1 cellular context compared by ENCODE assay signal in genomic region chr11:61777234-61778090, GRCh38.
TF ChIP-seq lines count a peak whose summit lies in the region.

No MANE protein-coding gene starts in this region.

TF ChIP-seq in K562, 482 proteins besides CTCF, POLR2A, EP300 and RAD21 (continues in another document):
- TF ChIP-seq POLR2G (IDR thresholded peaks at IDR 0.05; ENCODE audit: low read depth, low read length) (peak; percentile 48; the same call in 1 of the 2 replicates), ZNF324 (CRISPR knock-in tag; IDR thresholded peaks at IDR 0.05) (no peak), CHD4 (IDR thresholded peaks at IDR 0.05; ENCODE audit: insufficient read depth, insufficient replicate concordance, low read depth, low read length, poor library complexity, severe bottlenecking) (no peak), ZBTB26 (CRISPR knock-in tag; IDR thresholded peaks at IDR 0.05) (no peak), OTX1 (CRISPR knock-in tag; IDR thresholded peaks at IDR 0.05) (no peak), TAF7 (tag; IDR thresholded peaks at IDR 0.05) (no peak), NRF1 (conservative IDR thresholded peaks at IDR 0.05 in 1 of 2, IDR thresholded peaks at IDR 0.05 in 1 of 2) (no peak), TCF7 (IDR thresholded peaks at IDR 0.05; ENCODE audit: borderline replicate concordance) (no peak), RREB1 (CRISPR knock-in tag; IDR thresholded peaks at IDR 0.05) (no peak), TSHZ1 (CRISPR knock-in tag; IDR thresholded peaks at IDR 0.05) (no peak), PCBP2 (IDR thresholded peaks at IDR 0.05; ENCODE audit: low read depth, low read length, poor library complexity, severe bottlenecking) (no peak), ARID3A (IDR thresholded peaks at IDR 0.05; ENCODE audit: borderline replicate concordance, low read depth, low read length) (no peak), HSF4 (CRISPR knock-in tag; IDR thresholded peaks at IDR 0.05; ENCODE audit: borderline replicate concordance) (no peak), ZNF316 (IDR thresholded peaks at IDR 0.05) (no peak), ZNF232 (CRISPR knock-in tag; IDR thresholded peaks at IDR 0.05) (no peak), FIP1L1 (IDR thresholded peaks at IDR 0.05; ENCODE audit: low read depth, low read length, poor library complexity, severe bottlenecking) (peak; percentile 40), POLR3A (IDR thresholded peaks at IDR 0.05; ENCODE audit: borderline replicate concordance, extremely low read depth, insufficient read depth, insufficient read length) (no peak), RBM14 (IDR thresholded peaks at IDR 0.05; ENCODE audit: borderline replicate concordance, insufficient read depth, low read depth, low read length) (no peak), CLOCK (CRISPR knock-in tag; IDR thresholded peaks at IDR 0.05; ENCODE audit: borderline replicate concordance) (no peak), SREBF2 (CRISPR knock-in tag; IDR thresholded peaks at IDR 0.05) (no peak), MCM7 (IDR thresholded peaks at IDR 0.05) (no peak), ETS2 (tag; IDR thresholded peaks at IDR 0.05; ENCODE audit: borderline replicate concordance, poor library complexity, severe bottlenecking) (no peak), ZBTB2 (IDR thresholded peaks at IDR 0.05) (no peak), ZBTB1 (CRISPR knock-in tag; IDR thresholded peaks at IDR 0.05; ENCODE audit: borderline replicate concordance, low read depth) (no peak), BRCA1 (IDR thresholded peaks at IDR 0.05) (no peak), BRCA1 (CRISPR knock-in tag; IDR thresholded peaks at IDR 0.05) (no peak), LCOR (CRISPR knock-in tag; IDR thresholded peaks at IDR 0.05) (no peak), JUNB (CRISPR knock-in tag; conservative IDR thresholded peaks at IDR 0.05) (no peak), CEBPB (tag; IDR thresholded peaks at IDR 0.05) (no peak), RBM22 (IDR thresholded peaks at IDR 0.05; ENCODE audit: low read depth, low read length, poor library complexity, severe bottlenecking) (no peak), VEZF1 (CRISPR knock-in tag; IDR thresholded peaks at IDR 0.05) (0 out of 2 replicates have a peak, but pooled peaks have one; percentile 19), PPARD (CRISPR knock-in tag; IDR thresholded peaks at IDR 0.05) (no peak), ZBTB7A (IDR thresholded peaks at IDR 0.05; ENCODE audit: borderline replicate concordance, control insufficient read depth, low read depth, low read length) (0 out of 2 replicates have a peak, but pooled peaks have one; percentile 14), E4F1 (CRISPR knock-in tag; IDR thresholded peaks at IDR 0.05; ENCODE audit: borderline replicate concordance) (no peak), TCF7L2 (IDR thresholded peaks at IDR 0.05; ENCODE audit: low read depth, low read length) (no peak), ZNF133 (CRISPR knock-in tag; IDR thresholded peaks at IDR 0.05) (no peak), ELF2 (CRISPR knock-in tag; IDR thresholded peaks at IDR 0.05) (no peak), CEBPG (CRISPR knock-in tag; IDR thresholded peaks at IDR 0.05) (no peak), CEBPG (tag; conservative IDR thresholded peaks at IDR 0.05 in 1 of 2, IDR thresholded peaks at IDR 0.05 in 1 of 2) (no peak), GABPA (tag; conservative IDR thresholded peaks at IDR 0.05; ENCODE audit: low read depth) (no peak), BHLHE40 (IDR thresholded peaks at IDR 0.05; ENCODE audit: low read length) (0 out of 2 replicates have a peak, but pooled peaks have one; percentile 31)
